19 cellular contexts compared by ENCODE assay signal in genomic region chr11:17634776-17635550, GRCh38.
A peak's percentile ranks its signal among the peaks of the same experiment; 100 is the strongest.
DNase-seq lines count a peak whose midpoint lies in the region; ATAC-seq and TF ChIP-seq lines count a peak whose summit lies in the region.
"Had no signal": no experiment of that assay in that cellular context is flagged by ENCODE, and none has a peak within 500 bp of the region (broad histone marks: within the 10 kb centered on the region; RNA-seq: fewer than 3 reads in every experiment).

No MANE protein-coding gene starts in this region.

- H3K9me2 ChIP-seq in Karpas-422 (replicated peaks; ENCODE audit: insufficient read depth, low read length): no peaks in the 10 kb centered on the region

- H3K4me1 ChIP-seq in right cardiac atrium (ENCODE audit: control insufficient read depth, insufficient read depth, low read length): no peaks in the 10 kb centered on the region
- H3K4me1 ChIP-seq in Karpas-422 (ENCODE audit: low read length): no peaks in the 10 kb centered on the region
- H3K4me1 ChIP-seq in gastroesophageal sphincter: no peaks in the 10 kb centered on the region

- DNase-seq in right cardiac atrium (no peak), Right ventricle myocardium superior (no peak), Karpas-422 (peak; percentile 17), T-helper 9 cell (no peak), NCI-H524 (lab: John Stamatoyannopoulos, UW) (no peak), caudate nucleus (lab: John Stamatoyannopoulos, UW) (no peak)
- DNase-seq: C1 segment of cervical spinal cord; CD4-positive, alpha-beta memory T cell; COR-L47; DMS53; NCI-H1105 treated with DMSO at 0.1 percent for 48 hours; NCI-H146; NCI-H1930; NCI-H2107; NCI-H524 treated with DMSO at 0.1 percent for 48 hours; NCI-H774 had no signal

- ATAC-seq in right cardiac atrium (peak; percentile 25 to 33), Right ventricle myocardium superior (ENCODE audit: poor library complexity) (no peak), gastroesophageal sphincter (peak; percentile 14)
- ATAC-seq: GM12878, Right ventricle myocardium inferior had no signal

- intact Hi-C loops in right cardiac atrium (cut with DNase I): no loop called here
- intact Hi-C loops in Right ventricle myocardium superior (cut with DNase I): no loop called here

- TF ChIP-seq EP300 in gastroesophageal sphincter (IDR thresholded peaks at IDR 0.05): no peak

- no peak for TF ChIP-seq POLR2A in gastroesophageal sphincter (IDR thresholded peaks at IDR 0.05)

- no peak overlapping the region for H3K4me2 ChIP-seq in Karpas-422 (ENCODE audit: low read depth, low read length, poor library complexity, severe bottlenecking)

- no peak overlapping the region for H3K9ac ChIP-seq in Karpas-422 (ENCODE audit: low read length)

- WGBS in right cardiac atrium: 80% methylated on average over 25 of the region's 25 CpGs
- WGBS in gastroesophageal sphincter (ENCODE audit: low coverage in 1 of 2), 2 donors: 32 to 62% methylated on average over 3 of the region's 25 CpGs

- H3K9me3 ChIP-seq in right cardiac atrium (ENCODE audit: control insufficient read depth, low read length) (no peaks in the 10 kb centered on the region), Karpas-422 (ENCODE audit: low read length) (no peaks in the 10 kb centered on the region), gastroesophageal sphincter (no peaks in the 10 kb centered on the region)

- TF ChIP-seq CTCF in gastroesophageal sphincter (IDR thresholded peaks at IDR 0.05): no peak

- H3K27ac ChIP-seq in right cardiac atrium (ENCODE audit: low read length): no peak overlapping the region
- H3K27ac ChIP-seq in Karpas-422 (ENCODE audit: low read length): no peak overlapping the region
- H3K27ac ChIP-seq in gastroesophageal sphincter: no peak overlapping the region
- no peak overlapping the region for H3K27ac ChIP-seq in caudate nucleus (ENCODE audit: low read depth, low read length)

- H3K27me3 ChIP-seq in right cardiac atrium (ENCODE audit: control insufficient read depth, insufficient read depth): no peaks in the 10 kb centered on the region
- no peaks in the 10 kb centered on the region for H3K27me3 ChIP-seq in Karpas-422 (ENCODE audit: low read length)
- no peaks in the 10 kb centered on the region for H3K27me3 ChIP-seq in gastroesophageal sphincter

- no peaks in the 10 kb centered on the region for H4K20me1 ChIP-seq in Karpas-422 (ENCODE audit: insufficient read depth, low read depth, low read length)

- no peaks in the 10 kb centered on the region for H3K36me3 ChIP-seq in Karpas-422 (ENCODE audit: insufficient read depth, low read length)
- no peaks in the 10 kb centered on the region for H3K36me3 ChIP-seq in gastroesophageal sphincter

- no peaks in the 10 kb centered on the region for H3K79me2 ChIP-seq in Karpas-422 (ENCODE audit: low read length)

- no peak overlapping the region for H2AFZ ChIP-seq in Karpas-422 (ENCODE audit: low read length)

- H3K4me3 ChIP-seq in right cardiac atrium (ENCODE audit: low read length) (no peak overlapping the region), Karpas-422 (ENCODE audit: low read length) (no peak overlapping the region), gastroesophageal sphincter (no peak overlapping the region)
- H3K4me3 ChIP-seq: GM12878 had no signal
